9 cellular contexts compared by ENCODE assay signal in genomic region chr12:110012137-110012536, GRCh38.
DNase-seq lines count a peak whose midpoint lies in the region; ATAC-seq and TF ChIP-seq lines count a peak whose summit lies in the region.
"Had no signal": no experiment of that assay in that cellular context is flagged by ENCODE, and none has a peak within 500 bp of the region (broad histone marks: within the 10 kb centered on the region; RNA-seq: fewer than 3 reads in every experiment).

No MANE protein-coding gene starts in this region.

- ATAC-seq in GM21360 (IDR thresholded peaks at IDR 0.05; ENCODE audit: unreplicated experiment): peak; percentile 53
- ATAC-seq in SK-N-SH treated with all-trans-retinoic acid at 6 μM for 48 hours: no peak

- peak overlapping the region; percentile 24; the same call in 1 of the 2 replicates for H3K4me3 ChIP-seq in GM08714 (ENCODE audit: low read length)
- H3K4me3 ChIP-seq: adrenal gland had no signal

- DNase-seq in NOMO-1 treated with DMSO at 0.1 percent for 48 hours (lab: John Stamatoyannopoulos, UW; ENCODE audit: unreplicated experiment) (peak; percentile 13), kidney tubule cell (ENCODE audit: low spot score) (peak; percentile 85), SHP77 treated with DMSO at 0.1 percent for 48 hours (lab: John Stamatoyannopoulos, UW) (no peak), HuH-7.5 (ENCODE audit: low spot score) (no peak)
- DNase-seq in stimulated activated CD4-positive, alpha-beta T cell treated with anti-CD3 and anti-CD28 coated beads, Interleukin-2, amount 100 ng/mL, for 48 hours: no peak

TF ChIP-seq in SK-N-SH treated with all-trans-retinoic acid at 6 μM for 48 hours, 23 proteins besides CTCF, POLR2A, EP300 and RAD21:
- TF ChIP-seq ZFP30 (CRISPR knock-in tag; IDR thresholded peaks at IDR 0.05): no peak
- no peak for TF ChIP-seq ZNF565 (CRISPR knock-in tag; conservative IDR thresholded peaks at IDR 0.05; ENCODE audit: low read depth)
- no peak for TF ChIP-seq ISL1 (CRISPR knock-in tag; IDR thresholded peaks at IDR 0.05)
- TF ChIP-seq CSDC2 (CRISPR knock-in tag; IDR thresholded peaks at IDR 0.05): no peak
- no peak for TF ChIP-seq ZFP3 (CRISPR knock-in tag; IDR thresholded peaks at IDR 0.05)
- TF ChIP-seq RARB (CRISPR knock-in tag; IDR thresholded peaks at IDR 0.05): no peak
- no peak for TF ChIP-seq ZNF8 (CRISPR knock-in tag; IDR thresholded peaks at IDR 0.05)

Comparison
In these comparisons a context has a peak if more than half of its experiments do, and no peak if none do; other contexts are left out.
1. DNase-seq: peak in NOMO-1 treated with DMSO at 0.1 percent for 48 hours (single experiment) and kidney tubule cell (single experiment); none in SHP77 treated with DMSO at 0.1 percent for 48 hours (single experiment), HuH-7.5 (single experiment) and stimulated activated CD4-positive, alpha-beta T cell treated with anti-CD3 and anti-CD28 coated beads, Interleukin-2, amount 100 ng/mL, for 48 hours (0 of 2).